Comparison of ENCODE assay signal across 8 cellular contexts in genomic region chr11:35083181-35084061, GRCh38. TPM values are rescaled to one million over a fixed set of nuclear protein-coding genes. Genes with fewer than 3 reads are reported as not detected.
DNase-seq lines count a peak whose midpoint lies in the region; ATAC-seq, FAIRE-seq and TF ChIP-seq lines count a peak whose summit lies in the region.

No MANE protein-coding gene starts in this region.

- H3K36me3 ChIP-seq in gastroesophageal sphincter, result no peaks in the 10 kb centered on the region

- peaks cover 10 to 66% (median 49%) of the 10 kb centered on the region in 3 donors for H3K4me1 ChIP-seq in gastroesophageal sphincter

- no peak for TF ChIP-seq EP300 in gastroesophageal sphincter (IDR thresholded peaks at IDR 0.05)

- no peaks in the 10 kb centered on the region for H3K27me3 ChIP-seq in gastroesophageal sphincter

- peak; percentile 91 for FAIRE-seq in GM18507 (lab: Jason Lieb, UNC)

- no peaks in the 10 kb centered on the region for H3K9me3 ChIP-seq in gastroesophageal sphincter

- H3K27me3 Mint-ChIP-seq in activated T-helper 17 cell treated with anti-CD3 and anti-CD28 coated beads, Interleukin-2, amount 50 U/mL, for 72 hours, result no peaks in the 10 kb centered on the region

- peaks cover 5% of the 10 kb centered on the region for H3K9me3 Mint-ChIP-seq in activated T-helper 17 cell treated with anti-CD3 and anti-CD28 coated beads, Interleukin-2, amount 50 U/mL, for 72 hours

- DNase-seq in GM18507 (ENCODE audit: extremely low spot score, insufficient read length, low read depth) (no peak), NOMO-1 treated with dmso at 0.1 percent for 144 hours (lab: John Stamatoyannopoulos, UW; ENCODE audit: unreplicated experiment) (peak; percentile 89), renal cortical epithelial cell (ENCODE audit: low read depth) (peak; percentile 41), dermis blood vessel endothelial cell (no peak), NCI-H345 (lab: John Stamatoyannopoulos, UW) (no peak)

- no peak for TF ChIP-seq CTCF in gastroesophageal sphincter (IDR thresholded peaks at IDR 0.05)

- peak overlapping the region; percentile 91 for H3K27ac Mint-ChIP-seq in activated T-helper 17 cell treated with anti-CD3 and anti-CD28 coated beads, Interleukin-2, amount 50 U/mL, for 72 hours

- no peak for TF ChIP-seq POLR2A in gastroesophageal sphincter (IDR thresholded peaks at IDR 0.05)

- H3K4me1 Mint-ChIP-seq in activated T-helper 17 cell treated with anti-CD3 and anti-CD28 coated beads, Interleukin-2, amount 50 U/mL, for 72 hours, result peaks cover 56% of the 10 kb centered on the region

- 8 to 19% methylated on average over 11 of the region's 11 CpGs for WGBS in gastroesophageal sphincter (ENCODE audit: low coverage in 1 of 2), 2 donors

- H3K4me3 Mint-ChIP-seq in activated T-helper 17 cell treated with anti-CD3 and anti-CD28 coated beads, Interleukin-2, amount 50 U/mL, for 72 hours, result peak overlapping the region; percentile 82

- ATAC-seq in HG02840 (IDR thresholded peaks at IDR 0.05; ENCODE audit: low FRiP score, unreplicated experiment), result peak; percentile 55
- ATAC-seq in activated T-helper 17 cell treated with anti-CD3 and anti-CD28 coated beads, Interleukin-2, amount 50 U/mL, for 72 hours (replicated peaks), result peak; percentile 73
- ATAC-seq in gastroesophageal sphincter, result peak; percentile 78

- peak overlapping the region; percentile 73 to 88 (median 82) for H3K27ac ChIP-seq in gastroesophageal sphincter

- H3K36me3 Mint-ChIP-seq in activated T-helper 17 cell treated with anti-CD3 and anti-CD28 coated beads, Interleukin-2, amount 50 U/mL, for 72 hours (ENCODE audit: low read depth), result no peaks in the 10 kb centered on the region

- H3K4me3 ChIP-seq in gastroesophageal sphincter, result no peak overlapping the region

RNA-seq across cellular contexts. Expression of gene CD44, which starts 55.5 kb away (rescaled TPM):
- total RNA-seq in activated T-helper 17 cell treated with anti-CD3 and anti-CD28 coated beads, Interleukin-2, amount 50 U/mL, for 72 hours, result 100 to 1,000 TPM; 408 to 664 TPM
- 100 to 1,000 TPM; 211 to 319 (median 266) TPM for total RNA-seq in gastroesophageal sphincter
- 259 and 461 TPM in 2 replicates for total RNA-seq in renal cortical epithelial cell
- 2.6 and 3.4 TPM in 2 replicates for total RNA-seq in dermis blood vessel endothelial cell

Comparison
In these comparisons a context has a peak if more than half of its experiments do, and no peak if none do; other contexts are left out.
1. DNase-seq: peak in NOMO-1 treated with dmso at 0.1 percent for 144 hours (single experiment) and renal cortical epithelial cell (single experiment); none in GM18507 (single experiment), dermis blood vessel endothelial cell (single experiment) and NCI-H345 (single experiment).
2. RNA of gene CD44, which starts 55.5 kb away (total RNA-seq): 408 to 664 TPM in activated T-helper 17 cell treated with anti-CD3 and anti-CD28 coated beads, Interleukin-2, amount 50 U/mL, for 72 hours, 259 to 461 TPM in renal cortical epithelial cell and 211 to 319 TPM in gastroesophageal sphincter; 2.6 to 3.4 TPM in dermis blood vessel endothelial cell; every median in the first group is over 10 times any median in the second.
3. Peak in every context shown above with its lines, with median percentiles within 50 percentile points of each other: ATAC-seq.